In the genomic region with DNA sequence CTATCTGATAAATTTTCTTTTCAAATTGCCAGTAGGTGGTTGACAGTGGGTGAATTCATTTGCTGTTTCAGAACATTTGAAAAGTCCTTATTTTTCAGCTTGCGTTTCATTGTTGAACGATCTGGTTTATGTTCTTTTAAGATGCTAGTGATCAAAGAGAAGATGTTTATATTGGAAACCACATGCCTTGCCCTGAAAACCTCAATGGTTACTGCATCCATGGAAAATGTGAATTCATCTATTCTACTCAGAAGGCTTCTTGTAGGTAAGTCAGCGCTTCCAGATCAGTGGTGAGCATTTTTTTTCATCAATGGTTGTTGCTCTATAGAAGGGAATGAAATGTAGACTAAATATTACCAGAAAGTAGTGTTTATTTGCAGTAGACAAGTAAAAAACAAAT, we compare ENCODE assay signal across 29 cellular contexts.
"Had no signal": no experiment of that assay in that cellular context is flagged by ENCODE, and none has a peak within 500 bp of the region (broad histone marks: within the 10 kb centered on the region; RNA-seq: fewer than 3 reads in every experiment).

No MANE protein-coding gene starts in this region.

- H3K9me3 Mint-ChIP-seq: activated naive CD4-positive, alpha-beta T cell treated with anti-CD3 and anti-CD28 coated beads, Interleukin-2, amount 10 ng/mL, durations not matched to agents 7 days and 5 days; activated naive CD8-positive, alpha-beta T cell treated with anti-CD3 and anti-CD28 coated beads, Interleukin-2, amount 10 ng/mL, durations not matched to agents 7 days and 5 days; activated T-cell treated with anti-CD3 and anti-CD28 coated beads, Interleukin-2, amount 50 U/mL, for 24 hours; effector memory CD8-positive, alpha-beta T cell; natural killer cell treated with Interleukin-12 subunit alpha and Interleukin-12 subunit beta and Interleukin-15 and Interleukin-18, amount 100 ng/mL, for 72 hours; stimulated activated naive CD8-positive, alpha-beta T cell treated with anti-CD3 and anti-CD28 coated beads, Interleukin-15, Interleukin-2, amounts not matched to agents 100 ng/mL and 50 ng/mL, for 24 hours; T-helper 2 cell treated with Interferon-gamma antibody and Interleukin-4, amounts not matched to agents 5 μg/mL and 100 μg/mL, for 36 hours had no signal

- H3K9me3 ChIP-seq: body of pancreas, heart right ventricle, left lung, lower lobe of right lung, mucosa of descending colon, thoracic aorta, vagina had no signal

- H3K4me1 ChIP-seq: body of pancreas, foreskin keratinocyte, heart right ventricle, left lung, lower lobe of right lung, vagina had no signal

- H3K4me3 ChIP-seq: body of pancreas, cardiac muscle cell, heart right ventricle, left lung, lower lobe of right lung, mucosa of descending colon, skin epidermis, thoracic aorta, vagina had no signal

- H3K27me3 Mint-ChIP-seq: activated naive CD4-positive, alpha-beta T cell treated with anti-CD3 and anti-CD28 coated beads, Interleukin-2, amount 10 ng/mL, durations not matched to agents 7 days and 5 days; activated T-cell treated with anti-CD3 and anti-CD28 coated beads, Interleukin-2, amount 50 U/mL, for 24 hours; effector memory CD8-positive, alpha-beta T cell; natural killer cell treated with Interleukin-12 subunit alpha and Interleukin-12 subunit beta and Interleukin-15 and Interleukin-18, amount 100 ng/mL, for 72 hours; stimulated activated naive CD8-positive, alpha-beta T cell treated with anti-CD3 and anti-CD28 coated beads, Interleukin-15, Interleukin-2, amounts not matched to agents 100 ng/mL and 50 ng/mL, for 24 hours had no signal

- H3K4me3 Mint-ChIP-seq: activated naive CD4-positive, alpha-beta T cell treated with anti-CD3 and anti-CD28 coated beads, Interleukin-2, amount 10 ng/mL, durations not matched to agents 7 days and 5 days; activated naive CD8-positive, alpha-beta T cell treated with anti-CD3 and anti-CD28 coated beads, Interleukin-2, amount 10 ng/mL, durations not matched to agents 7 days and 5 days; activated T-cell treated with anti-CD3 and anti-CD28 coated beads, Interleukin-2, amount 50 U/mL, for 24 hours; effector memory CD8-positive, alpha-beta T cell; natural killer cell treated with Interleukin-12 subunit alpha and Interleukin-12 subunit beta and Interleukin-15 and Interleukin-18, amount 100 ng/mL, for 72 hours; stimulated activated naive CD8-positive, alpha-beta T cell treated with anti-CD3 and anti-CD28 coated beads, Interleukin-15, Interleukin-2, amounts not matched to agents 100 ng/mL and 50 ng/mL, for 24 hours; T-helper 2 cell treated with Interferon-gamma antibody and Interleukin-4, amounts not matched to agents 5 μg/mL and 100 μg/mL, for 36 hours had no signal

- H3K4me1 Mint-ChIP-seq: activated naive CD4-positive, alpha-beta T cell treated with anti-CD3 and anti-CD28 coated beads, Interleukin-2, amount 10 ng/mL, durations not matched to agents 7 days and 5 days; activated naive CD8-positive, alpha-beta T cell treated with anti-CD3 and anti-CD28 coated beads, Interleukin-2, amount 10 ng/mL, durations not matched to agents 7 days and 5 days had no signal

- H3K27ac ChIP-seq: body of pancreas, cardiac muscle cell, foreskin keratinocyte, heart right ventricle, left lung, lower lobe of right lung, skin epidermis, thoracic aorta, vagina had no signal

- H3K27me3 ChIP-seq: body of pancreas, cardiac muscle cell, foreskin keratinocyte, heart right ventricle, left lung, vagina had no signal

- H3K36me3 ChIP-seq: heart right ventricle, left lung, lower lobe of right lung, thoracic aorta, vagina had no signal

- H3K36me3 Mint-ChIP-seq: activated naive CD4-positive, alpha-beta T cell treated with anti-CD3 and anti-CD28 coated beads, Interleukin-2, amount 10 ng/mL, durations not matched to agents 7 days and 5 days; activated naive CD8-positive, alpha-beta T cell treated with anti-CD3 and anti-CD28 coated beads, Interleukin-2, amount 10 ng/mL, durations not matched to agents 7 days and 5 days; natural killer cell treated with Interleukin-12 subunit alpha and Interleukin-12 subunit beta and Interleukin-15 and Interleukin-18, amount 100 ng/mL, for 72 hours had no signal

- DNase-seq: activated CD4-positive, alpha-beta T cell treated with anti-CD3 and anti-CD28 coated beads for 4 hours; activated CD4-positive, alpha-beta T cell treated with anti-CD3 and anti-CD28 coated beads, Interleukin-2, amount 50 U/mL, for 4 hours; activated CD8-positive, alpha-beta memory T cell treated with anti-CD3 and anti-CD28 coated beads, Interleukin-2, amount 50 U/mL, for 48 hours; activated gamma-delta T cell; activated naive CD4-positive, alpha-beta T cell treated with anti-CD3 and anti-CD28 coated beads, Interleukin-2, amount 10 ng/mL, durations not matched to agents 7 days and 5 days; activated naive CD8-positive, alpha-beta T cell treated with anti-CD3 and anti-CD28 coated beads, Interleukin-2, amount 10 ng/mL, durations not matched to agents 7 days and 5 days; activated T-cell treated with anti-CD3 and anti-CD28 coated beads, Interleukin-2, amount 50 U/mL, for 24 hours; amniotic stem cell; body of pancreas; cerebellar nuclear complex; cortex of kidney; effector memory CD8-positive, alpha-beta T cell; foreskin keratinocyte; heart right ventricle; left lung; lower lobe of right lung; mucosa of descending colon; posterior cingulate gyrus; stimulated activated CD4-positive, alpha-beta T cell treated with anti-CD3 and anti-CD28 coated beads, Interleukin-12 subunit alpha, Interleukin-12 subunit beta, amount 100 ng/mL, for 4 hours; stimulated activated CD4-positive, alpha-beta T cell treated with anti-CD3 and anti-CD28 coated beads, Interleukin-4, amount 100 ng/mL, for 1 hour; T-helper 1 cell; trophoblast cell had no signal

- H3K27ac Mint-ChIP-seq: activated naive CD4-positive, alpha-beta T cell treated with anti-CD3 and anti-CD28 coated beads, Interleukin-2, amount 10 ng/mL, durations not matched to agents 7 days and 5 days; activated naive CD8-positive, alpha-beta T cell treated with anti-CD3 and anti-CD28 coated beads, Interleukin-2, amount 10 ng/mL, durations not matched to agents 7 days and 5 days; activated T-cell treated with anti-CD3 and anti-CD28 coated beads, Interleukin-2, amount 50 U/mL, for 24 hours; effector memory CD8-positive, alpha-beta T cell; natural killer cell treated with Interleukin-12 subunit alpha and Interleukin-12 subunit beta and Interleukin-15 and Interleukin-18, amount 100 ng/mL, for 72 hours; stimulated activated naive CD8-positive, alpha-beta T cell treated with anti-CD3 and anti-CD28 coated beads, Interleukin-15, Interleukin-2, amounts not matched to agents 100 ng/mL and 50 ng/mL, for 24 hours; T-helper 2 cell treated with Interferon-gamma antibody and Interleukin-4, amounts not matched to agents 5 μg/mL and 100 μg/mL, for 36 hours had no signal
